In the genomic region with DNA sequence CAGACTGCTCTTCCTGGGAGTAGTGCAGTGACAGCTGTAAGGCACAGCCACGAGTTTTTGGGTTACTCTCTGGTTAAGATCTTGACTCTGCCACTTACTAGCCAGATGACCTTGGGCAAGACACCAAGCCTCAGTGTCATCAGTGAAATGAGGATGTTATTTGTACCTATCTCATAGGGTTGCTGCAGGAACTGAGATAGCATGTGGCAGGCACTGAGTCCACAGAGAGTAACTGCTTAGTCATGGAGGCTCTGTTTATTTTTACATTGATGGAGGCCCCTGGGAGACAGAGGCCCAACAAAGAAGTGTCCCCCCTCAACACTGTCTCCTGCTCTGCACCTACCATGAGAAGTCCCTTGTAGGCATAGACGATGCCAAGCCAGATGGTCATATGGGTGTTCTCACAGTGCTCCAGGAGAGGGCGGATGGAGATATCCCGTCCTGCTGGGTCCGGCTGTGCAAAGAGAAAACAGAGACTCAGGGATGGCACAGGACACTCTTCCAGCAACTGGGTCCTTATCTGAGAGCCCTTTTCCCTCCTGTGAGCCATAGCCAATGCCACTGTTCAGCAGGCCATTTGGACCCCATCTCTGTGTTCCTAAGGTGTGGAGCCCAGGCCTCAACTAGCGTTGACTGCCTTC, we compare ENCODE assay signal across 3 cellular contexts.
TF ChIP-seq lines count a peak whose summit lies in the region.

No MANE protein-coding gene starts in this region.

TF ChIP-seq in IMR-90, 13 proteins besides CTCF, POLR2A, EP300 and RAD21:
- TF ChIP-seq BHLHE40 (IDR thresholded peaks at IDR 0.05; ENCODE audit: low read depth, low read length) = no peak
- TF ChIP-seq NFE2L2 (IDR thresholded peaks at IDR 0.05; ENCODE audit: low read depth, low read length) = peak; percentile 81
- TF ChIP-seq, protein P1, sequence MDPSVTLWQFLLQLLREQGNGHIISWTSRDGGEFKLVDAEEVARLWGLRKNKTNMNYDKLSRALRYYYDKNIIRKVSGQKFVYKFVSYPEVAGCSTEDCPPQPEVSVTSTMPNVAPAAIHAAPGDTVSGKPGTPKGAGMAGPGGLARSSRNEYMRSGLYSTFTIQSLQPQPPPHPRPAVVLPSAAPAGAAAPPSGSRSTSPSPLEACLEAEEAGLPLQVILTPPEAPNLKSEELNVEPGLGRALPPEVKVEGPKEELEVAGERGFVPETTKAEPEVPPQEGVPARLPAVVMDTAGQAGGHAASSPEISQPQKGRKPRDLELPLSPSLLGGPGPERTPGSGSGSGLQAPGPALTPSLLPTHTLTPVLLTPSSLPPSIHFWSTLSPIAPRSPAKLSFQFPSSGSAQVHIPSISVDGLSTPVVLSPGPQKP (IDR thresholded peaks at IDR 0.05; ENCODE audit: borderline replicate concordance, low read depth, low read length) = no peak
- peak; percentile 23; the same call in 1 of the 2 replicates for TF ChIP-seq CEBPB (IDR thresholded peaks at IDR 0.05; ENCODE audit: low read depth, low read length)
- no peak for TF ChIP-seq CHD1 (IDR thresholded peaks at IDR 0.05; ENCODE audit: low read depth, low read length)
- TF ChIP-seq MAZ (IDR thresholded peaks at IDR 0.05; ENCODE audit: borderline replicate concordance, low read depth, low read length) = no peak
- TF ChIP-seq FOS (IDR thresholded peaks at IDR 0.05; ENCODE audit: low read depth, low read length) = no peak; the same call in 1 of the 2 replicates
TF ChIP-seq in IMR-90: peak in this region for 2.

TF ChIP-seq in K562, 482 proteins besides CTCF, POLR2A, EP300 and RAD21 (continues in another document):
- TF ChIP-seq HNRNPUL1 (IDR thresholded peaks at IDR 0.05; ENCODE audit: low read length) (no peak), HNRNPL (IDR thresholded peaks at IDR 0.05; ENCODE audit: low read depth, low read length) (no peak), TCF7L2 (IDR thresholded peaks at IDR 0.05; ENCODE audit: low read depth, low read length) (no peak), MEF2D (tag; conservative IDR thresholded peaks at IDR 0.05; ENCODE audit: low read depth) (0 out of 2 replicates have a peak, but pooled peaks have one; percentile 20), STAT5A (IDR thresholded peaks at IDR 0.05; ENCODE audit: borderline replicate concordance, low read length) (peak; percentile 32; the same call in 1 of the 2 replicates), MAFG (tag; conservative IDR thresholded peaks at IDR 0.05) (peak; percentile 94), NCOR1 (IDR thresholded peaks at IDR 0.05) (peak; percentile 49; the same call in 1 of the 2 replicates), CREB1 (IDR thresholded peaks at IDR 0.05) (peak; percentile 32; the same call in 1 of the 2 replicates), CREB1 (CRISPR knock-in tag; IDR thresholded peaks at IDR 0.05) (no peak; the same call in 1 of the 2 replicates), LARP7 (IDR thresholded peaks at IDR 0.05) (no peak), BCL6 (CRISPR knock-in tag; IDR thresholded peaks at IDR 0.05) (no peak), ATF7 (IDR thresholded peaks at IDR 0.05) (peak; percentile 48; the same call in 1 of the 2 replicates), TRIM24 (IDR thresholded peaks at IDR 0.05) (peak; percentile 55 to 64), LEF1 (IDR thresholded peaks at IDR 0.05) (peak; percentile 74), MCM7 (IDR thresholded peaks at IDR 0.05) (no peak), ZFP1 (CRISPR knock-in tag; IDR thresholded peaks at IDR 0.05) (no peak), HDAC1 (IDR thresholded peaks at IDR 0.05) (peak in 1 of 2 experiments; percentile 56; a peak in 1 of 4 replicates)
- TF ChIP-seq, protein P2, sequence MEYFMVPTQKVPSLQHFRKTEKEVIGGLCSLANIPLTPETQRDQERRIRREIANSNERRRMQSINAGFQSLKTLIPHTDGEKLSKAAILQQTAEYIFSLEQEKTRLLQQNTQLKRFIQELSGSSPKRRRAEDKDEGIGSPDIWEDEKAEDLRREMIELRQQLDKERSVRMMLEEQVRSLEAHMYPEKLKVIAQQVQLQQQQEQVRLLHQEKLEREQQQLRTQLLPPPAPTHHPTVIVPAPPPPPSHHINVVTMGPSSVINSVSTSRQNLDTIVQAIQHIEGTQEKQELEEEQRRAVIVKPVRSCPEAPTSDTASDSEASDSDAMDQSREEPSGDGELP (CRISPR knock-in tag; IDR thresholded peaks at IDR 0.05; ENCODE audit: borderline replicate concordance) = peak; percentile 52
- TF ChIP-seq, protein P3, sequence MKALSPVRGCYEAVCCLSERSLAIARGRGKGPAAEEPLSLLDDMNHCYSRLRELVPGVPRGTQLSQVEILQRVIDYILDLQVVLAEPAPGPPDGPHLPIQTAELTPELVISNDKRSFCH (CRISPR knock-in tag; IDR thresholded peaks at IDR 0.05) = no peak
- TF ChIP-seq, protein P3 (tag; IDR thresholded peaks at IDR 0.05) = 0 out of 2 replicates have a peak, but pooled peaks have one; percentile 17
- TF ChIP-seq, protein P4, sequence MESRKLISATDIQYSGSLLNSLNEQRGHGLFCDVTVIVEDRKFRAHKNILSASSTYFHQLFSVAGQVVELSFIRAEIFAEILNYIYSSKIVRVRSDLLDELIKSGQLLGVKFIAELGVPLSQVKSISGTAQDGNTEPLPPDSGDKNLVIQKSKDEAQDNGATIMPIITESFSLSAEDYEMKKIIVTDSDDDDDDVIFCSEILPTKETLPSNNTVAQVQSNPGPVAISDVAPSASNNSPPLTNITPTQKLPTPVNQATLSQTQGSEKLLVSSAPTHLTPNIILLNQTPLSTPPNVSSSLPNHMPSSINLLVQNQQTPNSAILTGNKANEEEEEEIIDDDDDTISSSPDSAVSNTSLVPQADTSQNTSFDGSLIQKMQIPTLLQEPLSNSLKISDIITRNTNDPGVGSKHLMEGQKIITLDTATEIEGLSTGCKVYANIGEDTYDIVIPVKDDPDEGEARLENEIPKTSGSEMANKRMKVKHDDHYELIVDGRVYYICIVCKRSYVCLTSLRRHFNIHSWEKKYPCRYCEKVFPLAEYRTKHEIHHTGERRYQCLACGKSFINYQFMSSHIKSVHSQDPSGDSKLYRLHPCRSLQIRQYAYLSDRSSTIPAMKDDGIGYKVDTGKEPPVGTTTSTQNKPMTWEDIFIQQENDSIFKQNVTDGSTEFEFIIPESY (CRISPR knock-in tag; IDR thresholded peaks at IDR 0.05) = 0 out of 2 replicates have a peak, but pooled peaks have one; percentile 49

TF ChIP-seq in GM23338, 12 proteins besides CTCF, POLR2A, EP300 and RAD21:
- TF ChIP-seq, protein P5, sequence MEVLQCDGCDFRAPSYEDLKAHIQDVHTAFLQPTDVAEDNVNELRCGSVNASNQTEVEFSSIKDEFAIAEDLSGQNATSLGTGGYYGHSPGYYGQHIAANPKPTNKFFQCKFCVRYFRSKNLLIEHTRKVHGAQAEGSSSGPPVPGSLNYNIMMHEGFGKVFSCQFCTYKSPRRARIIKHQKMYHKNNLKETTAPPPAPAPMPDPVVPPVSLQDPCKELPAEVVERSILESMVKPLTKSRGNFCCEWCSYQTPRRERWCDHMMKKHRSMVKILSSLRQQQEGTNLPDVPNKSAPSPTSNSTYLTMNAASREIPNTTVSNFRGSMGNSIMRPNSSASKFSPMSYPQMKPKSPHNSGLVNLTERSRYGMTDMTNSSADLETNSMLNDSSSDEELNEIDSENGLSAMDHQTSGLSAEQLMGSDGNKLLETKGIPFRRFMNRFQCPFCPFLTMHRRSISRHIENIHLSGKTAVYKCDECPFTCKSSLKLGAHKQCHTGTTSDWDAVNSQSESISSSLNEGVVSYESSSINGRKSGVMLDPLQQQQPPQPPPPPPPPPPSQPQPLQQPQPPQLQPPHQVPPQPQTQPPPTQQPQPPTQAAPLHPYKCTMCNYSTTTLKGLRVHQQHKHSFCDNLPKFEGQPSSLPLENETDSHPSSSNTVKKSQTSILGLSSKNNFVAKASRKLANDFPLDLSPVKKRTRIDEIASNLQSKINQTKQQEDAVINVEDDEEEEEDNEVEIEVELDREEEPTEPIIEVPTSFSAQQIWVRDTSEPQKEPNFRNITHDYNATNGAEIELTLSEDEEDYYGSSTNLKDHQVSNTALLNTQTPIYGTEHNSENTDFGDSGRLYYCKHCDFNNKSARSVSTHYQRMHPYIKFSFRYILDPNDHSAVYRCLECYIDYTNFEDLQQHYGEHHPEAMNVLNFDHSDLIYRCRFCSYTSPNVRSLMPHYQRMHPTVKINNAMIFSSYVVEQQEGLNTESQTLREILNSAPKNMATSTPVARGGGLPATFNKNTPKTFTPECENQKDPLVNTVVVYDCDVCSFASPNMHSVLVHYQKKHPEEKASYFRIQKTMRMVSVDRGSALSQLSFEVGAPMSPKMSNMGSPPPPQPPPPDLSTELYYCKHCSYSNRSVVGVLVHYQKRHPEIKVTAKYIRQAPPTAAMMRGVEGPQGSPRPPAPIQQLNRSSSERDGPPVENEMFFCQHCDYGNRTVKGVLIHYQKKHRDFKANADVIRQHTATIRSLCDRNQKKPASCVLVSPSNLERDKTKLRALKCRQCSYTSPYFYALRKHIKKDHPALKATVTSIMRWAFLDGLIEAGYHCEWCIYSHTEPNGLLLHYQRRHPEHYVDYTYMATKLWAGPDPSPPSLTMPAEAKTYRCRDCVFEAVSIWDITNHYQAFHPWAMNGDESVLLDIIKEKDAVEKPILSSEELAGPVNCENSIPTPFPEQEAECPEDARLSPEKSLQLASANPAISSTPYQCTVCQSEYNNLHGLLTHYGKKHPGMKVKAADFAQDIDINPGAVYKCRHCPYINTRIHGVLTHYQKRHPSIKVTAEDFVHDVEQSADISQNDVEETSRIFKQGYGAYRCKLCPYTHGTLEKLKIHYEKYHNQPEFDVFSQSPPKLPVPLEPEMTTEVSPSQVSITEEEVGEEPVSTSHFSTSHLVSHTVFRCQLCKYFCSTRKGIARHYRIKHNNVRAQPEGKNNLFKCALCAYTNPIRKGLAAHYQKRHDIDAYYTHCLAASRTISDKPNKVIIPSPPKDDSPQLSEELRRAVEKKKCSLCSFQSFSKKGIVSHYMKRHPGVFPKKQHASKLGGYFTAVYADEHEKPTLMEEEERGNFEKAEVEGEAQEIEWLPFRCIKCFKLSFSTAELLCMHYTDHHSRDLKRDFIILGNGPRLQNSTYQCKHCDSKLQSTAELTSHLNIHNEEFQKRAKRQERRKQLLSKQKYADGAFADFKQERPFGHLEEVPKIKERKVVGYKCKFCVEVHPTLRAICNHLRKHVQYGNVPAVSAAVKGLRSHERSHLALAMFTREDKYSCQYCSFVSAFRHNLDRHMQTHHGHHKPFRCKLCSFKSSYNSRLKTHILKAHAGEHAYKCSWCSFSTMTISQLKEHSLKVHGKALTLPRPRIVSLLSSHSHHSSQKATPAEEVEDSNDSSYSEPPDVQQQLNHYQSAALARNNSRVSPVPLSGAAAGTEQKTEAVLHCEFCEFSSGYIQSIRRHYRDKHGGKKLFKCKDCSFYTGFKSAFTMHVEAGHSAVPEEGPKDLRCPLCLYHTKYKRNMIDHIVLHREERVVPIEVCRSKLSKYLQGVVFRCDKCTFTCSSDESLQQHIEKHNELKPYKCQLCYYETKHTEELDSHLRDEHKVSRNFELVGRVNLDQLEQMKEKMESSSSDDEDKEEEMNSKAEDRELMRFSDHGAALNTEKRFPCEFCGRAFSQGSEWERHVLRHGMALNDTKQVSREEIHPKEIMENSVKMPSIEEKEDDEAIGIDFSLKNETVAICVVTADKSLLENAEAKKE (CRISPR knock-in tag; IDR thresholded peaks at IDR 0.05) = no peak
- TF ChIP-seq EZH2 (IDR thresholded peaks at IDR 0.05; ENCODE audit: low read depth, unreplicated experiment) = no peak
- TF ChIP-seq EZH2phosphoT487 (IDR thresholded peaks at IDR 0.05; ENCODE audit: unreplicated experiment) = no peak
- TF ChIP-seq, protein P6, sequence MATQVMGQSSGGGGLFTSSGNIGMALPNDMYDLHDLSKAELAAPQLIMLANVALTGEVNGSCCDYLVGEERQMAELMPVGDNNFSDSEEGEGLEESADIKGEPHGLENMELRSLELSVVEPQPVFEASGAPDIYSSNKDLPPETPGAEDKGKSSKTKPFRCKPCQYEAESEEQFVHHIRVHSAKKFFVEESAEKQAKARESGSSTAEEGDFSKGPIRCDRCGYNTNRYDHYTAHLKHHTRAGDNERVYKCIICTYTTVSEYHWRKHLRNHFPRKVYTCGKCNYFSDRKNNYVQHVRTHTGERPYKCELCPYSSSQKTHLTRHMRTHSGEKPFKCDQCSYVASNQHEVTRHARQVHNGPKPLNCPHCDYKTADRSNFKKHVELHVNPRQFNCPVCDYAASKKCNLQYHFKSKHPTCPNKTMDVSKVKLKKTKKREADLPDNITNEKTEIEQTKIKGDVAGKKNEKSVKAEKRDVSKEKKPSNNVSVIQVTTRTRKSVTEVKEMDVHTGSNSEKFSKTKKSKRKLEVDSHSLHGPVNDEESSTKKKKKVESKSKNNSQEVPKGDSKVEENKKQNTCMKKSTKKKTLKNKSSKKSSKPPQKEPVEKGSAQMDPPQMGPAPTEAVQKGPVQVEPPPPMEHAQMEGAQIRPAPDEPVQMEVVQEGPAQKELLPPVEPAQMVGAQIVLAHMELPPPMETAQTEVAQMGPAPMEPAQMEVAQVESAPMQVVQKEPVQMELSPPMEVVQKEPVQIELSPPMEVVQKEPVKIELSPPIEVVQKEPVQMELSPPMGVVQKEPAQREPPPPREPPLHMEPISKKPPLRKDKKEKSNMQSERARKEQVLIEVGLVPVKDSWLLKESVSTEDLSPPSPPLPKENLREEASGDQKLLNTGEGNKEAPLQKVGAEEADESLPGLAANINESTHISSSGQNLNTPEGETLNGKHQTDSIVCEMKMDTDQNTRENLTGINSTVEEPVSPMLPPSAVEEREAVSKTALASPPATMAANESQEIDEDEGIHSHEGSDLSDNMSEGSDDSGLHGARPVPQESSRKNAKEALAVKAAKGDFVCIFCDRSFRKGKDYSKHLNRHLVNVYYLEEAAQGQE (IDR thresholded peaks at IDR 0.05; ENCODE audit: unreplicated experiment) = no peak
- no peak for TF ChIP-seq POLR2AphosphoS5 (IDR thresholded peaks at IDR 0.05; ENCODE audit: low read depth)
- TF ChIP-seq ZNF114 (CRISPR knock-in tag; IDR thresholded peaks at IDR 0.05) = no peak
- no peak for TF ChIP-seq JUNB (IDR thresholded peaks at IDR 0.05; ENCODE audit: unreplicated experiment)
- no peak for TF ChIP-seq CREB1 (CRISPR knock-in tag; IDR thresholded peaks at IDR 0.05; ENCODE audit: low read depth)
- TF ChIP-seq ZNF331 (CRISPR knock-in tag; IDR thresholded peaks at IDR 0.05; ENCODE audit: low read depth) = no peak
- TF ChIP-seq, protein P7, sequence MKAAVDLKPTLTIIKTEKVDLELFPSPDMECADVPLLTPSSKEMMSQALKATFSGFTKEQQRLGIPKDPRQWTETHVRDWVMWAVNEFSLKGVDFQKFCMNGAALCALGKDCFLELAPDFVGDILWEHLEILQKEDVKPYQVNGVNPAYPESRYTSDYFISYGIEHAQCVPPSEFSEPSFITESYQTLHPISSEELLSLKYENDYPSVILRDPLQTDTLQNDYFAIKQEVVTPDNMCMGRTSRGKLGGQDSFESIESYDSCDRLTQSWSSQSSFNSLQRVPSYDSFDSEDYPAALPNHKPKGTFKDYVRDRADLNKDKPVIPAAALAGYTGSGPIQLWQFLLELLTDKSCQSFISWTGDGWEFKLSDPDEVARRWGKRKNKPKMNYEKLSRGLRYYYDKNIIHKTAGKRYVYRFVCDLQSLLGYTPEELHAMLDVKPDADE (IDR thresholded peaks at IDR 0.05) = no peak
- no peak for TF ChIP-seq NANOG (IDR thresholded peaks at IDR 0.05; ENCODE audit: borderline replicate concordance)
- no peak for TF ChIP-seq STAT1 (IDR thresholded peaks at IDR 0.05; ENCODE audit: unreplicated experiment)
